In genomic region chr15:68195336-68196112, GRCh38 we compare ENCODE assay signal across 16 cellular contexts. TPM values are rescaled to one million over a fixed set of nuclear protein-coding genes. Genes with fewer than 3 reads are reported as not detected.
DNase-seq lines count a peak whose midpoint lies in the region; ATAC-seq and TF ChIP-seq lines count a peak whose summit lies in the region.
"Had no signal": no experiment of that assay in that cellular context is flagged by ENCODE, and none has a peak within 500 bp of the region (broad histone marks: within the 10 kb centered on the region; RNA-seq: fewer than 3 reads in every experiment).

No MANE protein-coding gene starts in this region.

- 78 to 84% methylated on average over 8 of the region's 8 CpGs for WGBS in lower leg skin, 2 donors

- no peak overlapping the region for H3K4me3 Mint-ChIP-seq in CD4-positive, alpha-beta memory T cell
- no peak overlapping the region for H3K4me3 Mint-ChIP-seq in chondrocyte (ENCODE audit: unreplicated experiment)
- H3K4me3 Mint-ChIP-seq in nephron progenitor cell: no peak overlapping the region
- H3K4me3 Mint-ChIP-seq: activated naive CD4-positive, alpha-beta T cell treated with anti-CD3 and anti-CD28 coated beads, Interleukin-2, amount 10 ng/mL, durations not matched to agents 7 days and 5 days; H9 had no signal

- no peaks in the 10 kb centered on the region for H3K79me2 ChIP-seq in KMS-11 (ENCODE audit: insufficient read depth, low read depth)

- no peaks in the 10 kb centered on the region for H4K20me1 ChIP-seq in KMS-11 (ENCODE audit: insufficient read depth)

- H2AFZ ChIP-seq in KMS-11 (ENCODE audit: low read depth): no peak overlapping the region

- POLR2A ChIA-PET in CD4-positive, alpha-beta memory T cell (lab: Charles Lee; ENCODE audit: partially characterized antibody): interaction anchor here (0.6 to 0.7 kb wide), 2 partner anchors 13 to 100 kb away, joined by 3 to 4 read pairs; no protein-coding TSS in a partner anchor

- peaks cover 10 to 33% of the 10 kb centered on the region in 2 donors for H3K36me3 Mint-ChIP-seq in CD4-positive, alpha-beta memory T cell
- H3K36me3 Mint-ChIP-seq in chondrocyte (ENCODE audit: low read depth) (peaks cover 27% of the 10 kb centered on the region), nephron progenitor cell (ENCODE audit: low read depth) (peaks cover 28% of the 10 kb centered on the region)

- in situ Hi-C loops in KBM-7 (cut with MboI; ENCODE audit: low pct_unique_long_range_greater_than_20kb, low sequenced_read_pairs): no loop called here

- H3K27ac Mint-ChIP-seq in CD4-positive, alpha-beta memory T cell: peak overlapping the region in 4 of 7 donors; percentile 20 to 68 (median 46)
- H3K27ac Mint-ChIP-seq in chondrocyte (ENCODE audit: unreplicated experiment) (peak overlapping the region; percentile 15), nephron progenitor cell (peak overlapping the region; percentile 47)
- H3K27ac Mint-ChIP-seq: activated naive CD4-positive, alpha-beta T cell treated with anti-CD3 and anti-CD28 coated beads, Interleukin-2, amount 10 ng/mL, durations not matched to agents 7 days and 5 days had no signal

- no peak for TF ChIP-seq POLR2A in lower leg skin (IDR thresholded peaks at IDR 0.05)

- no peaks in the 10 kb centered on the region for H3K27me3 Mint-ChIP-seq in CD4-positive, alpha-beta memory T cell
- no peaks in the 10 kb centered on the region for H3K27me3 Mint-ChIP-seq in chondrocyte (ENCODE audit: low read depth)
- H3K27me3 Mint-ChIP-seq in nephron progenitor cell (ENCODE audit: low read depth, poor library complexity): no peaks in the 10 kb centered on the region
- H3K27me3 Mint-ChIP-seq: activated naive CD4-positive, alpha-beta T cell treated with anti-CD3 and anti-CD28 coated beads, Interleukin-2, amount 10 ng/mL, durations not matched to agents 7 days and 5 days had no signal

- no peaks in the 10 kb centered on the region for H3K4me1 Mint-ChIP-seq in CD4-positive, alpha-beta memory T cell
- peaks cover 22% of the 10 kb centered on the region for H3K4me1 Mint-ChIP-seq in chondrocyte (ENCODE audit: low read depth)
- H3K4me1 Mint-ChIP-seq in nephron progenitor cell: peaks cover 32% of the 10 kb centered on the region
- H3K4me1 Mint-ChIP-seq: activated naive CD4-positive, alpha-beta T cell treated with anti-CD3 and anti-CD28 coated beads, Interleukin-2, amount 10 ng/mL, durations not matched to agents 7 days and 5 days had no signal

- intact Hi-C loops in CD4-positive, alpha-beta memory T cell (cut with micrococcal nuclease): no loop called here
- intact Hi-C loops in lower leg skin (cut with DNase I; ENCODE audit: low total_unique reads) (no loop called here), left ventricle myocardium superior (cut with micrococcal nuclease) (no loop called here), tibial artery (cut with DNase I; ENCODE audit: low total_unique reads) (no loop called here)

- no peaks in the 10 kb centered on the region for H3K9me3 ChIP-seq in CD4-positive, alpha-beta memory T cell (ENCODE audit: control insufficient read depth in 1 of 2, low read length in 2 of 2)
- no peaks in the 10 kb centered on the region for H3K9me3 ChIP-seq in tibial artery
- H3K9me3 ChIP-seq: stomach had no signal

- H3K4me3 ChIP-seq in CD4-positive, alpha-beta memory T cell (ENCODE audit: low read length in 2 of 2): no peak overlapping the region
- H3K4me3 ChIP-seq in KMS-11 (IDR thresholded peaks at IDR 0.05; ENCODE audit: insufficient read depth, low read depth, low read length) (no peak overlapping the region), lower leg skin (ENCODE audit: low read depth, poor library complexity, severe bottlenecking) (no peak overlapping the region), tibial artery (no peak overlapping the region)
- H3K4me3 ChIP-seq: stomach had no signal

- no peak overlapping the region for H3K4me2 ChIP-seq in KMS-11

- no peaks in the 10 kb centered on the region for H3K27me3 ChIP-seq in CD4-positive, alpha-beta memory T cell (ENCODE audit: insufficient read depth, low read length)
- H3K27me3 ChIP-seq in KMS-11 (ENCODE audit: insufficient read depth, low read depth) (no peaks in the 10 kb centered on the region), tibial artery (no peaks in the 10 kb centered on the region)
- H3K27me3 ChIP-seq: stomach had no signal

- no peak overlapping the region for H3K9ac ChIP-seq in KMS-11

- TF ChIP-seq CTCF in KMS-11 (conservative IDR thresholded peaks at IDR 0.05; ENCODE audit: low read depth, low read length): no peak
- TF ChIP-seq CTCF in chondrocyte (IDR thresholded peaks at IDR 0.05): no peak
- TF ChIP-seq CTCF in nephron progenitor cell (IDR thresholded peaks at IDR 0.05): no peak
- TF ChIP-seq CTCF in lower leg skin (IDR thresholded peaks at IDR 0.05): no peak
- no peak for TF ChIP-seq CTCF in tibial artery (IDR thresholded peaks at IDR 0.05)

- no peaks in the 10 kb centered on the region for H3K4me1 ChIP-seq in CD4-positive, alpha-beta memory T cell (ENCODE audit: insufficient read depth, low read length)
- H3K4me1 ChIP-seq in KMS-11 (ENCODE audit: low read depth, poor library complexity, severe bottlenecking) (peaks cover 9% of the 10 kb centered on the region), tibial artery (peaks cover 0 to 13% (median 5%) of the 10 kb centered on the region in 4 donors)

- no peak for DNase-seq in CD4-positive, alpha-beta memory T cell
- DNase-seq in chondrocyte (ENCODE audit: low spot score) (no peak), nephron progenitor cell (no peak), lower leg skin (ENCODE audit: low spot score in 2 of 2) (no peak), left ventricle myocardium superior (no peak), KBM-7 (no peak), tibial artery (no peak)
- DNase-seq: activated CD4-positive, alpha-beta T cell treated with anti-CD3 and anti-CD28 coated beads, Interleukin-2, amount 50 U/mL, for 48 hours; activated naive CD4-positive, alpha-beta T cell treated with anti-CD3 and anti-CD28 coated beads, Interleukin-2, amount 10 ng/mL, durations not matched to agents 7 days and 5 days; GF-D8; MV-4-11; NCI-H226; stimulated activated CD4-positive, alpha-beta T cell treated with anti-CD3 and anti-CD28 coated beads, Interleukin-4, amount 100 ng/mL, for 24 hours; stomach had no signal

- H3K36me3 ChIP-seq in CD4-positive, alpha-beta memory T cell (ENCODE audit: insufficient read depth, low read length): no peaks in the 10 kb centered on the region
- H3K36me3 ChIP-seq in KMS-11 (ENCODE audit: insufficient read depth): no peaks in the 10 kb centered on the region
- peaks cover 0 to 21% (median 18%) of the 10 kb centered on the region in 3 donors for H3K36me3 ChIP-seq in tibial artery

- no peak overlapping the region for H3K27ac ChIP-seq in CD4-positive, alpha-beta memory T cell (ENCODE audit: low read depth, low read length)
- peak overlapping the region; percentile 13; the same call in 1 of the 2 replicates for H3K27ac ChIP-seq in KMS-11
- no peak overlapping the region for H3K27ac ChIP-seq in tibial artery

- ATAC-seq in left ventricle myocardium superior: no peak

- CTCF ChIA-PET in CD4-positive, alpha-beta memory T cell (lab: Charles Lee; ENCODE audit: partially characterized antibody): interaction anchor here (0.7 kb wide), 1 partner anchor 32 kb away, joined by 3 read pairs; no protein-coding TSS in a partner anchor

- no peaks in the 10 kb centered on the region for H3K9me3 Mint-ChIP-seq in CD4-positive, alpha-beta memory T cell
- no peaks in the 10 kb centered on the region for H3K9me3 Mint-ChIP-seq in chondrocyte (ENCODE audit: low read depth)
- H3K9me3 Mint-ChIP-seq in nephron progenitor cell: no peaks in the 10 kb centered on the region
- H3K9me3 Mint-ChIP-seq: activated naive CD4-positive, alpha-beta T cell treated with anti-CD3 and anti-CD28 coated beads, Interleukin-2, amount 10 ng/mL, durations not matched to agents 7 days and 5 days; H9 had no signal

RNA-seq across cellular contexts. Expression of gene CALML4, which starts 9.6 kb away (rescaled TPM):
- 1 to 10 TPM; 3.8 to 5.1 TPM for total RNA-seq in CD4-positive, alpha-beta memory T cell
- polyA plus RNA-seq in CD4-positive, alpha-beta memory T cell: under 1 TPM; 0.79 to 0.84 TPM
- total RNA-seq in chondrocyte (0.65 to 0.97 TPM (median 0.90 TPM) in 3 replicates), lower leg skin (1 to 10 TPM; 2.6 to 9.3 (median 4.6) TPM), left ventricle myocardium superior (0.99 TPM)

RNA-seq across cellular contexts. Expression of gene CLN6, which starts 34.0 kb away (rescaled TPM):
- total RNA-seq in CD4-positive, alpha-beta memory T cell: 10 to 100 TPM; 14.5 to 15.6 TPM
- 1 to 10 TPM; 2.2 to 2.6 TPM for polyA plus RNA-seq in CD4-positive, alpha-beta memory T cell
- total RNA-seq in chondrocyte (18.0 to 20.8 TPM (median 19.2 TPM) in 3 replicates), lower leg skin (10 to 100 TPM in 3 of 4 donors, 1 to 10 TPM in 1; 9.9 to 22.5 (median 15.1) TPM), left ventricle myocardium superior (9.9 TPM)
